Comparison of ENCODE assay signal across 25 cellular contexts in the genomic region with DNA sequence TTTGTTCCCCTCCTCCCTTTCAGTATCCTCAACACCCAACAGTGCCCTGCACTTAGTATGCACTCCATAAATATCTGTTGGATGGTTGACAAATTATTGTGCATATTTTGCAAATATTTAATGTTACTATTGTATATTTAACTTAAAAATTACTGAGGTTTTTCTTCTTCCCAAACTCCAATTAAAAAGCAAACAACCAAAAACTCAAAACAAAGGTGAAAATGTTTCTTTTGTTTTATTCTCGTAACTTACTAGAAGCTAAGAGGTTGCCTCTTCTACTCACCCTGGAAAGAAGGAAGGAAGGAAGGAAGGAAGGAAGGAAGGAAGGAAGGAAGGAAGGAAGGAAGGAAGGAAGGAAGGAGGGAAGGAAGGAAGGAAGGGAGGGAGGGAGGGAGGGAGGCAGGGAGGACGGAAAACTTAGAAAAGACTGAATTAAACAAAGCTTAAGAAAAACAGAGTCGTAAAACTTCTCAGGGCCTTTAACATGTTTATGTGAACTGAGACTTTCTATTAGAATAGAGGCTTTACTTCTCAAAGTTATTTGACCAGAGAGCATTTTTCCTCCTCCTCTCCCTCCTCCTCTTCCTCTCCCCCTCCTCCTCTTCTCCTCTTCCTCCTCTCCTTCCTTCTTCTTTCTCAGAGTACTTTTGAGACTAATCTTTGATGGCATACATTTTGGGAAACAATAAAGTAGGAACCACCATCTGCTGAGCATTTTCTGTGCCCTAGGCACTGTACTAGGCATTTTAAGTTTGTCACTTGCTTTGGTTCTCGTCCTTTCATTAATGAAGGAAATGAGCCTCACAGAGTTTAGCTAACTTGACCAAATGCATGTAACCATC.
"Had no signal": no experiment of that assay in that cellular context is flagged by ENCODE, and none has a peak within 500 bp of the region (broad histone marks: within the 10 kb centered on the region; RNA-seq: fewer than 3 reads in every experiment).

No MANE protein-coding gene starts in this region.

- ATAC-seq: effector memory CD8-positive, alpha-beta T cell; esophagus mucosa; gastrocnemius medialis; heart right ventricle; left cardiac atrium; left lung; left ventricle myocardium superior; lower lobe of right lung had no signal

- FAIRE-seq: endometrium, islet of Langerhans had no signal

- H3K4me3 ChIP-seq: colonic mucosa, esophagus squamous epithelium, gastrocnemius medialis, heart right ventricle, left lung, lower lobe of right lung had no signal

- H3K27me3 ChIP-seq: colonic mucosa, esophagus squamous epithelium, gastrocnemius medialis, heart right ventricle had no signal

- H3K4me1 ChIP-seq: colonic mucosa, esophagus squamous epithelium, gastrocnemius medialis, left lung, lower lobe of right lung had no signal

- H3K27ac Mint-ChIP-seq: dendritic cell treated with granulocyte-macrophage colony-stimulating factor and Interleukin-4, amounts not matched to agents 40 ng/mL and 50 ng/mL, for 4 days; effector memory CD8-positive, alpha-beta T cell; endodermal cell had no signal

- DNase-seq: colonic mucosa; cortex of kidney; effector CD8-positive, alpha-beta T cell; effector memory CD8-positive, alpha-beta T cell; endodermal cell; erythroblast; esophagus squamous epithelium; foreskin fibroblast; foreskin melanocyte; gastrocnemius medialis; glutamatergic neuron; head of caudate nucleus; heart right ventricle; hippocampal formation; left cardiac atrium; left lung; left ventricle myocardium superior; lower lobe of right lung; mesendoderm; midbrain had no signal

- H3K4me3 Mint-ChIP-seq: dendritic cell treated with granulocyte-macrophage colony-stimulating factor and Interleukin-4, amounts not matched to agents 40 ng/mL and 50 ng/mL, for 4 days; effector memory CD8-positive, alpha-beta T cell; endodermal cell had no signal

- H3K36me3 ChIP-seq: colonic mucosa, esophagus squamous epithelium, gastrocnemius medialis, heart right ventricle, left lung, lower lobe of right lung had no signal

- H3K27me3 Mint-ChIP-seq: dendritic cell treated with granulocyte-macrophage colony-stimulating factor and Interleukin-4, amounts not matched to agents 40 ng/mL and 50 ng/mL, for 4 days; effector memory CD8-positive, alpha-beta T cell had no signal

- H3K27ac ChIP-seq: colonic mucosa, epithelial cell of prostate, esophagus squamous epithelium, gastrocnemius medialis, heart right ventricle, left lung, lower lobe of right lung had no signal

- H3K9me3 ChIP-seq: colonic mucosa, esophagus squamous epithelium, gastrocnemius medialis, heart right ventricle, left lung, lower lobe of right lung had no signal

- H3K9me3 Mint-ChIP-seq: dendritic cell treated with granulocyte-macrophage colony-stimulating factor and Interleukin-4, amounts not matched to agents 40 ng/mL and 50 ng/mL, for 4 days; endodermal cell had no signal
